18 cellular contexts compared by ENCODE assay signal in the genomic region with DNA sequence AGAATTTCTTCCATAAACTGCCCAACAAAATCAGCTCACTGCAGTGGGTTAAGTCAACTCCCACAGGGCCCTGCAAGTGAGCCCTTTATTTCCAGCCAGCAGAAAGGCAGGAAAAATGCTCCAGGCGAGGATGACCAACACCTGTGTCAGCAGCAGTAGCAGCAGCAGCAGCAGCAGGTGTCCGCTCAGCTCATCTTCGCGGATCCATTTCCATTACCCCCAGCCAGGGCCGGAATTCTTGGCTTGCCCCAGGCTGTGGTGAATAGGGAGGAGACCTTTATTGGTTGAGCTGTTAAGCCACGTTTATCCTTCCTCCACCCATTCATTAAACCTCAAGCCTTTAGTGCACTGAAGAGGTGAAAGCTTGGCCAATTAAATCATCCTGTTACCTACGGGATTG. TPM values are rescaled to one million over a fixed set of nuclear protein-coding genes. Genes with fewer than 3 reads are reported as not detected.
DNase-seq lines count a peak whose midpoint lies in the region; ATAC-seq and TF ChIP-seq lines count a peak whose summit lies in the region.
"Had no signal": no experiment of that assay in that cellular context is flagged by ENCODE, and none has a peak within 500 bp of the region (broad histone marks: within the 10 kb centered on the region; RNA-seq: fewer than 3 reads in every experiment).

No MANE protein-coding gene starts in this region.

- H3K27ac ChIP-seq in WERI-Rb-1 (no peak overlapping the region), dorsolateral prefrontal cortex (no peak overlapping the region)
- H3K27ac ChIP-seq: parathyroid adenoma had no signal

- no peak for ATAC-seq in GM21737 (IDR thresholded peaks at IDR 0.05; ENCODE audit: unreplicated experiment)
- ATAC-seq: activated naive CD8-positive, alpha-beta T cell treated with anti-CD3 and anti-CD28 coated beads, Interleukin-2, amount 50 U/mL, for 24 hours; activated T-cell treated with anti-CD3 and anti-CD28 coated beads, Interleukin-2, amount 50 U/mL, for 72 hours had no signal

- TF ChIP-seq CTCF in WERI-Rb-1 (IDR thresholded peaks at IDR 0.05; ENCODE audit: low read depth, low read length), result no peak
- no peak for TF ChIP-seq CTCF in dorsolateral prefrontal cortex (IDR thresholded peaks at IDR 0.05 in 54 of 56, conservative IDR thresholded peaks at IDR 0.05 in 2 of 56; ENCODE audit: low read depth in 1 of 56, partially characterized antibody in 56 of 56)

- H3K36me3 ChIP-seq in H7 (replicated peaks; ENCODE audit: control insufficient read depth, insufficient read depth, low read length), result no peaks in the 10 kb centered on the region
- no peaks in the 10 kb centered on the region for H3K36me3 ChIP-seq in WERI-Rb-1
- H3K36me3 ChIP-seq: BE2C had no signal

- intact Hi-C loops in dorsolateral prefrontal cortex (cut with DNase I), result no loop called here

- H3K27me3 ChIP-seq in H7 (ENCODE audit: control insufficient read depth, insufficient read depth, low read length), result no peaks in the 10 kb centered on the region; the same call in 1 of the 2 replicates
- H3K27me3 ChIP-seq in WERI-Rb-1 (ENCODE audit: insufficient read depth, low read depth, severe bottlenecking), result no peaks in the 10 kb centered on the region
- peaks cover 0 to 3% (median 0%) of the 10 kb centered on the region in 45 donors for H3K27me3 ChIP-seq in dorsolateral prefrontal cortex
- H3K27me3 ChIP-seq: BE2C had no signal

- no peaks in the 10 kb centered on the region for H3K9me3 ChIP-seq in WERI-Rb-1 (ENCODE audit: severe bottlenecking)
- H3K9me3 ChIP-seq: BE2C had no signal

- no peak overlapping the region for H3K4me3 ChIP-seq in H7 (ENCODE audit: insufficient read depth, low read depth, low read length)
- no peak overlapping the region for H3K4me3 ChIP-seq in WERI-Rb-1 (ENCODE audit: low read depth, low read length)
- H3K4me3 ChIP-seq in dorsolateral prefrontal cortex, result no peak overlapping the region
- H3K4me3 ChIP-seq: smooth muscle cell had no signal

- DNase-seq in H7 (peak; percentile 81), NCI-H1417 treated with DMSO at 0.1 percent for 48 hours (lab: John Stamatoyannopoulos, UW) (peak; percentile 17), WERI-Rb-1 (peak; percentile 73), kidney tubule cell (ENCODE audit: low spot score) (peak; percentile 85), dorsolateral prefrontal cortex (no peak), T-helper 1 cell (no peak), NCI-H1105 treated with DMSO at 0.1 percent for 48 hours (lab: John Stamatoyannopoulos, UW) (no peak)
- DNase-seq: activated CD4-positive, alpha-beta T cell treated with anti-CD3 and anti-CD28 coated beads, Interleukin-2, amount 50 U/mL, for 4 hours; activated naive CD8-positive, alpha-beta T cell treated with anti-CD3 and anti-CD28 coated beads, Interleukin-2, amount 50 U/mL, for 24 hours; activated T-cell treated with anti-CD3 and anti-CD28 coated beads, Interleukin-2, amount 50 U/mL, for 72 hours; BE2C; Karpas-422; NCI-H2029 had no signal

RNA-seq across cellular contexts. Expression of a gene that starts 46.2 kb away (rescaled TPM):
- 0.03 and 0.41 TPM in 2 replicates for total RNA-seq in H7 (2014; rRNA removed; shearing (Covaris generic))
- 1 to 10 TPM in 78 of 120 experiments, under 1 TPM in 40, not detected in 2; 0.16 to 5.0 (median 1.4) TPM for total RNA-seq in dorsolateral prefrontal cortex
- total RNA-seq: activated T-cell treated with anti-CD3 and anti-CD28 coated beads, Interleukin-2, amount 50 U/mL, for 72 hours; endothelial cell of umbilical vein; glomerular endothelial cell; smooth muscle cell had no signal

Comparison
In these comparisons a context has a peak if more than half of its experiments do, and no peak if none do; other contexts are left out.
1. DNase-seq: peak in H7 (single experiment), NCI-H1417 treated with DMSO at 0.1 percent for 48 hours (single experiment), WERI-Rb-1 (single experiment) and kidney tubule cell (single experiment); none in dorsolateral prefrontal cortex (0 of 10), T-helper 1 cell (0 of 5) and NCI-H1105 treated with DMSO at 0.1 percent for 48 hours (single experiment).